Comparison of ENCODE assay signal across 1 cellular context in genomic region chr1:248863011-248863881, GRCh38.
TF ChIP-seq lines count a peak whose summit lies in the region.

No MANE protein-coding gene starts in this region.

TF ChIP-seq in H1, 55 proteins besides CTCF, POLR2A, EP300 and RAD21:
- no peak for TF ChIP-seq SRF (IDR thresholded peaks at IDR 0.05; ENCODE audit: low read depth, low read length)
- TF ChIP-seq RXRA (IDR thresholded peaks at IDR 0.05; ENCODE audit: insufficient read depth, low read depth, low read length), result no peak
- 0 out of 2 replicates have a peak, but pooled peaks have one; percentile 70 for TF ChIP-seq RBBP5 (IDR thresholded peaks at IDR 0.05; ENCODE audit: borderline replicate concordance, low read depth, low read length)
- TF ChIP-seq SUZ12 (IDR thresholded peaks at IDR 0.05; ENCODE audit: low read length), result peak; percentile 48; the same call in 1 of the 2 replicates
- TF ChIP-seq YY1 (IDR thresholded peaks at IDR 0.05; ENCODE audit: low read depth, low read length), result peak; percentile 65; the same call in 1 of the 2 replicates
- TF ChIP-seq, protein P1, sequence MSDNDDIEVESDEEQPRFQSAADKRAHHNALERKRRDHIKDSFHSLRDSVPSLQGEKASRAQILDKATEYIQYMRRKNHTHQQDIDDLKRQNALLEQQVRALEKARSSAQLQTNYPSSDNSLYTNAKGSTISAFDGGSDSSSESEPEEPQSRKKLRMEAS (IDR thresholded peaks at IDR 0.05), result peak; percentile 27; the same call in 1 of the 2 replicates
- no peak for TF ChIP-seq GABPA (IDR thresholded peaks at IDR 0.05; ENCODE audit: borderline replicate concordance, insufficient read depth, low read length)
- TF ChIP-seq ASH2L (IDR thresholded peaks at IDR 0.05; ENCODE audit: low read length), result peak; percentile 32
- peak; percentile 90 for TF ChIP-seq CREB1 (IDR thresholded peaks at IDR 0.05)
- TF ChIP-seq PHF8 (conservative IDR thresholded peaks at IDR 0.05; ENCODE audit: low read depth, low read length), result peak; percentile 44; the same call in 1 of the 2 replicates
- TF ChIP-seq BACH1 (IDR thresholded peaks at IDR 0.05; ENCODE audit: low read length), result peak; percentile 16; the same call in 1 of the 2 replicates
- no peak for TF ChIP-seq POU5F1 (IDR thresholded peaks at IDR 0.05; ENCODE audit: low read depth, low read length)
- no peak for TF ChIP-seq BRCA1 (IDR thresholded peaks at IDR 0.05; ENCODE audit: low read depth, low read length)
- TF ChIP-seq MAFK (IDR thresholded peaks at IDR 0.05; ENCODE audit: low read depth, low read length), result no peak
- TF ChIP-seq TAF1 (IDR thresholded peaks at IDR 0.05; ENCODE audit: low read depth, low read length), result peak; percentile 63; the same call in 1 of the 2 replicates
- TF ChIP-seq HDAC2 (IDR thresholded peaks at IDR 0.05; ENCODE audit: borderline replicate concordance in 1 of 2, low read depth in 2 of 2, low read length in 2 of 2), result peak in 1 of 2 experiments; percentile 78; a peak in 1 of 4 replicates
- peak; percentile 37 for TF ChIP-seq EZH2 (IDR thresholded peaks at IDR 0.05; ENCODE audit: low read depth, low read length, severe bottlenecking)
- TF ChIP-seq CTBP2 (IDR thresholded peaks at IDR 0.05; ENCODE audit: borderline replicate concordance, insufficient read depth, insufficient read length, low read length), result no peak
- TF ChIP-seq SP1 (IDR thresholded peaks at IDR 0.05; ENCODE audit: low read depth, low read length), result no peak
- peak; percentile 92 for TF ChIP-seq KDM4A (IDR thresholded peaks at IDR 0.05; ENCODE audit: low read depth, low read length, severe bottlenecking)
- peak; percentile 24 for TF ChIP-seq SAP30 (IDR thresholded peaks at IDR 0.05; ENCODE audit: insufficient read depth, insufficient replicate concordance, low read length)
- peak; percentile 55 for TF ChIP-seq POLR2AphosphoS5 (IDR thresholded peaks at IDR 0.05; ENCODE audit: low read depth, low read length)
- TF ChIP-seq SP4 (IDR thresholded peaks at IDR 0.05; ENCODE audit: low read length), result no peak
- TF ChIP-seq SIN3A (conservative IDR thresholded peaks at IDR 0.05 in 1 of 2, IDR thresholded peaks at IDR 0.05 in 1 of 2; ENCODE audit: low read depth in 1 of 2, low read length in 2 of 2), result peak in 1 of 2 experiments; percentile 29; a peak in 1 of 4 replicates
- no peak for TF ChIP-seq BCL11A (IDR thresholded peaks at IDR 0.05; ENCODE audit: low read depth in 2 of 2, low read length in 2 of 2)
- peak; percentile 64; the same call in 1 of the 2 replicates for TF ChIP-seq TBP (IDR thresholded peaks at IDR 0.05; ENCODE audit: low read depth, low read length)
